10 cellular contexts compared by ENCODE assay signal in genomic region chr9:133346021-133346713, GRCh38. TPM values are rescaled to one million over a fixed set of nuclear protein-coding genes. Genes with fewer than 3 reads are reported as not detected.
DNase-seq lines count a peak whose midpoint lies in the region; ATAC-seq and TF ChIP-seq lines count a peak whose summit lies in the region.
"Had no signal": no experiment of that assay in that cellular context is flagged by ENCODE, and none has a peak within 500 bp of the region (broad histone marks: within the 10 kb centered on the region; RNA-seq: fewer than 3 reads in every experiment).

No MANE protein-coding gene starts in this region.

- CTCF ChIA-PET in AG04450 (lab: Charles Lee) (no interaction called here), MCF 10A (lab: Yijun Ruan, JAX) (interaction anchor here (1.2 kb wide), 1 partner anchor 32 kb away, joined by 3 read pairs; no protein-coding TSS in a partner anchor)

- POLR2A ChIA-PET in AG04450 (lab: Yijun Ruan, JAX), result no interaction called here
- POLR2A ChIA-PET in MCF 10A (lab: Yijun Ruan, JAX), result interaction anchor here (0.6 to 2.9 kb wide), 9 partner anchors 9 to 160 kb away, joined by 3 to 48 read pairs (median 6); partner anchors contain the start of genes STKLD1, SURF1, SURF2 and SURF6

- peaks cover 5% of the 10 kb centered on the region; the same call in 1 of the 2 replicates for H3K9me3 ChIP-seq in AG04450 (ENCODE audit: control insufficient read depth, insufficient read depth, low read length)
- H3K9me3 ChIP-seq in HUES6 (ENCODE audit: control insufficient read depth, insufficient read depth, low read depth, low read length), result no peaks in the 10 kb centered on the region
- no peaks in the 10 kb centered on the region for H3K9me3 ChIP-seq in muscle layer of duodenum (ENCODE audit: control insufficient read depth in 1 of 2, low read length in 2 of 2)
- H3K9me3 ChIP-seq: thyroid gland had no signal

- H3K27me3 ChIP-seq in AG04450 (ENCODE audit: control insufficient read depth, insufficient read depth, low read length) (no peaks in the 10 kb centered on the region), HUES6 (ENCODE audit: control insufficient read depth, insufficient read depth, low read length) (no peaks in the 10 kb centered on the region), muscle layer of duodenum (ENCODE audit: low read depth, low read length) (no peaks in the 10 kb centered on the region)
- H3K27me3 ChIP-seq: thyroid gland had no signal

- H3K4me3 Mint-ChIP-seq in MCF 10A (ENCODE audit: unreplicated experiment), result peak overlapping the region; percentile 88

- H3K27ac Mint-ChIP-seq in MCF 10A (ENCODE audit: low read depth, unreplicated experiment), result no peak overlapping the region

- DNase-seq in AG04450 (ENCODE audit: low read depth, low spot score), result no peak
- DNase-seq in MCF 10A (ENCODE audit: unreplicated experiment), result no peak
- DNase-seq in SW 1271 (lab: John Stamatoyannopoulos, UW), result no peak
- DNase-seq: activated CD4-positive, alpha-beta T cell treated with anti-CD3 and anti-CD28 coated beads for 4 hours had no signal

- no TSS peak for BruUV-seq in MCF 10A (replicated peaks; lab: Mats Ljungman, UMichigan)

- TF ChIP-seq CTCF in AG04450 (IDR thresholded peaks at IDR 0.05; ENCODE audit: low read depth, low read length) (no peak), MCF 10A (IDR thresholded peaks at IDR 0.05; ENCODE audit: unreplicated experiment) (no peak)

- H3K36me3 Mint-ChIP-seq in MCF 10A (ENCODE audit: insufficient read depth, unreplicated experiment), result peaks cover 56% of the 10 kb centered on the region

- H3K27me3 Mint-ChIP-seq in MCF 10A (ENCODE audit: insufficient read depth, unreplicated experiment), result no peaks in the 10 kb centered on the region

- peak overlapping the region; percentile 91 for H3K9ac ChIP-seq in HUES6 (ENCODE audit: low read length)

- H3K27ac ChIP-seq in AG04450 (ENCODE audit: low read depth, low read length) (no peak overlapping the region), HUES6 (ENCODE audit: low read depth, low read length) (no peak overlapping the region), muscle layer of duodenum (ENCODE audit: low read length) (no peak overlapping the region)

- H3K36me3 ChIP-seq in HUES6 (ENCODE audit: control insufficient read depth, insufficient read depth, low read length) (peaks cover 82% of the 10 kb centered on the region), muscle layer of duodenum (ENCODE audit: control insufficient read depth in 1 of 2, insufficient read depth in 2 of 2, low read length in 2 of 2) (peaks cover 47 to 64% of the 10 kb centered on the region in 2 donors)

- no peak for ATAC-seq in HG03457 (IDR thresholded peaks at IDR 0.05; ENCODE audit: unreplicated experiment)
- ATAC-seq in HG03442 (IDR thresholded peaks at IDR 0.05; ENCODE audit: unreplicated experiment), result no peak
- ATAC-seq in HG03039 (IDR thresholded peaks at IDR 0.05; ENCODE audit: unreplicated experiment), result no peak

- H3K4me1 Mint-ChIP-seq in MCF 10A (ENCODE audit: insufficient read depth, unreplicated experiment), result peaks cover 6% of the 10 kb centered on the region

- H3K4me3 ChIP-seq in AG04450 (ENCODE audit: low read depth, low read length) (peak overlapping the region; percentile 99), HUES6 (ENCODE audit: low read depth, low read length) (peak overlapping the region; percentile 78), muscle layer of duodenum (ENCODE audit: low read depth in 1 of 2, low read length in 2 of 2) (peak overlapping the region; percentile 56 to 87)

- H3K4me1 ChIP-seq in HUES6 (ENCODE audit: control insufficient read depth, insufficient read depth, low read length) (peaks cover 15% of the 10 kb centered on the region; the same call in 1 of the 2 replicates), muscle layer of duodenum (ENCODE audit: control insufficient read depth in 1 of 2, insufficient read depth in 2 of 2, low read length in 2 of 2) (peaks cover 13 to 26% of the 10 kb centered on the region in 2 donors)

- H3K9me3 Mint-ChIP-seq in MCF 10A (ENCODE audit: unreplicated experiment), result no peaks in the 10 kb centered on the region

- intact Hi-C loops in MCF 10A (cut with micrococcal nuclease), result no loop called here

RNA-seq across cellular contexts. Expression of gene MED22, which starts 1.8 kb away (rescaled TPM):
- polyA plus RNA-seq in AG04450 (2011; rRNA removed), result 14.1 and 20.2 TPM in 2 replicates
- 19.8 and 35.1 TPM in 2 replicates for polyA minus RNA-seq in AG04450 (2011; rRNA and poly(A)+ RNA removed)
- 29.3 and 32.6 TPM in 2 replicates for total RNA-seq in MCF 10A (2022)

RNA-seq across cellular contexts. Expression of gene RPL7A, which starts 1.9 kb away (rescaled TPM):
- polyA plus RNA-seq in AG04450 (2011; rRNA removed), result 2,708 and 3,305 TPM in 2 replicates
- polyA minus RNA-seq in AG04450 (2011; rRNA and poly(A)+ RNA removed), result 2,484 and 2,793 TPM in 2 replicates
- 2,129 and 2,395 TPM in 2 replicates for total RNA-seq in MCF 10A (2022)

RNA-seq across cellular contexts. Expression of gene SURF1, which starts 10.1 kb away (rescaled TPM):
- polyA plus RNA-seq in AG04450 (2011; rRNA removed), result 28.2 and 29.9 TPM in 2 replicates
- polyA minus RNA-seq in AG04450 (2011; rRNA and poly(A)+ RNA removed), result 12.1 and 12.2 TPM in 2 replicates
- 30.8 and 31.2 TPM in 2 replicates for total RNA-seq in MCF 10A (2022)

RNA-seq across cellular contexts. Expression of gene SURF6, which starts 10.2 kb away (rescaled TPM):
- 6.2 and 8.5 TPM in 2 replicates for polyA plus RNA-seq in AG04450 (2011; rRNA removed)
- polyA minus RNA-seq in AG04450 (2011; rRNA and poly(A)+ RNA removed), result 2.8 and 3.2 TPM in 2 replicates
- total RNA-seq in MCF 10A (2022), result 30.2 and 40.5 TPM in 2 replicates

RNA-seq across cellular contexts. Expression of gene SURF2, which starts 10.2 kb away (rescaled TPM):
- polyA plus RNA-seq in AG04450 (2011; rRNA removed), result 9.9 and 11.4 TPM in 2 replicates
- 4.9 and 5.6 TPM in 2 replicates for polyA minus RNA-seq in AG04450 (2011; rRNA and poly(A)+ RNA removed)
- 28.2 and 39.5 TPM in 2 replicates for total RNA-seq in MCF 10A (2022)
